ENCODE assay signal across 8 cellular contexts in the genomic region with DNA sequence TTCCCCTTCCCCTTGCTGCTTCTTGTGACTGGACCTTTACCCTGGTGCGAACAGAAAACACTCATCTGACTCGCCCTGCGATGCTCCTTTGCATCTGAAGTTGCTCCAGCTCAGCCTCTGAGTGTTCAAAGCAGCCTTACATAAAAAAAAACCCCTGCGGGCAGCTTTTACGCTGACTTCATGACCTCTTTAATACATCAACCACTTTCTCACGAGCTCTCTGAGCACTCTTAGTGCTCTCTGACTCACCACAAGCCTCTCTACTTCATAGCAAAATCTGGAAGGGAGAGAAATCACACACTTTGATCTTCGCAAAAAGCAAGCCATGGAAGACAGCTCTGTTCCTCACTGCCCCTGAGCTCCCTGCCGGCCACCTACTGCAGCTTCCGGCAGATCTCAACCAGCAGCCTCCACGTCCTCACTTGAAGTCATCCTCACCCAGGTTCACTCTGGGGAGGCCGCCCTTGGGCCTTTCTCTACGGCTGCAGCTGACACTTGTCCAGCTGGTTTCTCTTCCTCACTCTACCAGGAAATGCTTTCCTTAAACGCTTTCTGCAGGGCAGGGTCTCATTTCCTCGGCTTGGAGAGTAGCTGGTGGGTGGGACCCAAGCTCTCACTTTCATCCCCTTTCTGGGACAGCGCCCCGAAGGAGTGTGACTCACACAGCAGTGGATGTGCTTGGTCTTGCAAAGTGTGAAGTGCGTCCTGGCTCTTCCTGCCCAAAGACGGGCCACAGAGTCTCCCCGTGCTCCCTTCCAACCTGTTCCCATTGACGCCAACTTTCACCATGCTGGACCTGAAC. TPM values are rescaled to one million over a fixed set of nuclear protein-coding genes. Genes with fewer than 3 reads are reported as not detected.
DNase-seq lines count a peak whose midpoint lies in the region; ATAC-seq and TF ChIP-seq lines count a peak whose summit lies in the region.

No MANE protein-coding gene starts in this region.

- peak overlapping the region; percentile 49 for H3K27ac Mint-ChIP-seq in stimulated activated naive B cell treated with anti-CD40 and anti-IgM and Interleukin-4, amounts not matched to agents 10 μg/mL and 1 μg/mL and 100 μg/mL, for 72 hours

- H3K4me1 ChIP-seq in Loucy (ENCODE audit: insufficient read depth, low read length, poor library complexity, severe bottlenecking): peaks cover 19% of the 10 kb centered on the region

- peak; percentile 42 for ATAC-seq in left ventricle myocardium superior
- ATAC-seq in stimulated activated naive B cell treated with anti-CD40 and anti-IgM and Interleukin-4, amounts not matched to agents 10 μg/mL and 1 μg/mL and 100 μg/mL, for 72 hours (replicated peaks): peak in 1 of 2 donors; percentile 16

- no peak overlapping the region for H3K4me2 ChIP-seq in Loucy (ENCODE audit: low read depth, low read length, poor library complexity, severe bottlenecking)

- no peaks in the 10 kb centered on the region for H3K79me2 ChIP-seq in Loucy (ENCODE audit: insufficient read depth, low read length)

- H3K4me3 ChIP-seq in Loucy (ENCODE audit: low read length, poor library complexity, severe bottlenecking): no peak overlapping the region

- H3K9me3 ChIP-seq in Loucy (ENCODE audit: insufficient read depth, low read depth, low read length): no peaks in the 10 kb centered on the region

- H3F3A ChIP-seq in Loucy (ENCODE audit: low read depth): no peaks in the 10 kb centered on the region

- H3K9me2 ChIP-seq in Loucy (replicated peaks; ENCODE audit: low read depth, low read length): no peaks in the 10 kb centered on the region

- no peaks in the 10 kb centered on the region for H3K9me3 Mint-ChIP-seq in stimulated activated naive B cell treated with anti-CD40 and anti-IgM and Interleukin-4, amounts not matched to agents 10 μg/mL and 1 μg/mL and 100 μg/mL, for 72 hours

- intact Hi-C loops in left ventricle myocardium superior (cut with micrococcal nuclease): loop anchor here (5.0 kb wide), 2 partner anchors 63 to 113 kb away; no protein-coding TSS in a partner anchor

- TF ChIP-seq CTCF in Loucy (conservative IDR thresholded peaks at IDR 0.05; ENCODE audit: low read length): no peak

- peaks cover 21 to 32% of the 10 kb centered on the region in 2 donors for H3K27me3 Mint-ChIP-seq in stimulated activated naive B cell treated with anti-CD40 and anti-IgM and Interleukin-4, amounts not matched to agents 10 μg/mL and 1 μg/mL and 100 μg/mL, for 72 hours

- H3K27me3 ChIP-seq in Loucy (ENCODE audit: insufficient read depth, low read length, poor library complexity, severe bottlenecking): no peaks in the 10 kb centered on the region

- H3K4me3 Mint-ChIP-seq in stimulated activated naive B cell treated with anti-CD40 and anti-IgM and Interleukin-4, amounts not matched to agents 10 μg/mL and 1 μg/mL and 100 μg/mL, for 72 hours: no peak overlapping the region

- H2AFZ ChIP-seq in Loucy (ENCODE audit: low read length): no peak overlapping the region

- H3K36me3 ChIP-seq in Loucy (ENCODE audit: insufficient read depth, low read length): no peaks in the 10 kb centered on the region

- no peaks in the 10 kb centered on the region for H4K20me1 ChIP-seq in Loucy (ENCODE audit: insufficient read depth, low read length, poor library complexity, severe bottlenecking)

- H3K4me1 Mint-ChIP-seq in stimulated activated naive B cell treated with anti-CD40 and anti-IgM and Interleukin-4, amounts not matched to agents 10 μg/mL and 1 μg/mL and 100 μg/mL, for 72 hours: peaks cover 22 to 33% of the 10 kb centered on the region in 2 donors

- DNase-seq in stimulated activated CD4-positive, alpha-beta T cell treated with anti-CD3 and anti-CD28 coated beads, Interleukin-12 subunit alpha, Interleukin-12 subunit beta, amount 100 ng/mL, for 48 hours (ENCODE audit: low read depth in 2 of 3, low spot score in 1 of 3): peak in 2 of 3 donors; percentile 37 to 43
- DNase-seq in stimulated activated CD4-positive, alpha-beta T cell treated with anti-CD3 and anti-CD28 coated beads, Interleukin-12 subunit alpha, Interleukin-12 subunit beta, amount 100 ng/mL, for 4 hours: no peak
- DNase-seq in activated T-helper 1 cell treated with Interleukin-2 at 50 U/mL for 16 hours (ENCODE audit: low read depth) (peak; percentile 30), left ventricle myocardium superior (peak; percentile 38), NCI-H2107 treated with DMSO at 0.1 percent for 48 hours (lab: John Stamatoyannopoulos, UW; ENCODE audit: unreplicated experiment) (no peak), NCI-H1092 (lab: John Stamatoyannopoulos, UW) (no peak)
- no peak for DNase-seq in stimulated activated naive B cell treated with anti-CD40 and anti-IgM and Interleukin-4, amounts not matched to agents 10 μg/mL and 1 μg/mL and 100 μg/mL, for 72 hours

- peak overlapping the region; percentile 26 for H3K9ac ChIP-seq in Loucy (ENCODE audit: low read depth, low read length, poor library complexity, severe bottlenecking)

- no peaks in the 10 kb centered on the region for H3K36me3 Mint-ChIP-seq in stimulated activated naive B cell treated with anti-CD40 and anti-IgM and Interleukin-4, amounts not matched to agents 10 μg/mL and 1 μg/mL and 100 μg/mL, for 72 hours

RNA-seq across cellular contexts. Expression of gene SLC34A1, which starts 5.3 kb away (rescaled TPM):
- not detected for total RNA-seq in left ventricle myocardium superior

RNA-seq across cellular contexts. Expression of gene PFN3, which starts 10.9 kb away (rescaled TPM):
- total RNA-seq in left ventricle myocardium superior: not detected

RNA-seq across cellular contexts. Expression of gene F12, which starts 19.8 kb away (rescaled TPM):
- total RNA-seq in left ventricle myocardium superior: not detected

RNA-seq across cellular contexts. Expression of gene RGS14, which starts 31.8 kb away (rescaled TPM):
- total RNA-seq in left ventricle myocardium superior: 2.0 TPM

RNA-seq across cellular contexts. Expression of gene GRK6, which starts 36.9 kb away (rescaled TPM):
- 17.6 TPM for total RNA-seq in left ventricle myocardium superior

Comparison
In these comparisons a context has a peak if more than half of its experiments do, and no peak if none do; other contexts are left out.
1. DNase-seq: peak in stimulated activated CD4-positive, alpha-beta T cell treated with anti-CD3 and anti-CD28 coated beads, Interleukin-12 subunit alpha, Interleukin-12 subunit beta, amount 100 ng/mL, for 48 hours (2 of 3), activated T-helper 1 cell treated with Interleukin-2 at 50 U/mL for 16 hours (single experiment) and left ventricle myocardium superior (single experiment); none in stimulated activated CD4-positive, alpha-beta T cell treated with anti-CD3 and anti-CD28 coated beads, Interleukin-12 subunit alpha, Interleukin-12 subunit beta, amount 100 ng/mL, for 4 hours (single experiment), stimulated activated naive B cell treated with anti-CD40 and anti-IgM and Interleukin-4, amounts not matched to agents 10 μg/mL and 1 μg/mL and 100 μg/mL, for 72 hours (single experiment), NCI-H2107 treated with DMSO at 0.1 percent for 48 hours (single experiment) and NCI-H1092 (single experiment).